Comparison of ENCODE assay signal across 8 cellular contexts in the genomic region with DNA sequence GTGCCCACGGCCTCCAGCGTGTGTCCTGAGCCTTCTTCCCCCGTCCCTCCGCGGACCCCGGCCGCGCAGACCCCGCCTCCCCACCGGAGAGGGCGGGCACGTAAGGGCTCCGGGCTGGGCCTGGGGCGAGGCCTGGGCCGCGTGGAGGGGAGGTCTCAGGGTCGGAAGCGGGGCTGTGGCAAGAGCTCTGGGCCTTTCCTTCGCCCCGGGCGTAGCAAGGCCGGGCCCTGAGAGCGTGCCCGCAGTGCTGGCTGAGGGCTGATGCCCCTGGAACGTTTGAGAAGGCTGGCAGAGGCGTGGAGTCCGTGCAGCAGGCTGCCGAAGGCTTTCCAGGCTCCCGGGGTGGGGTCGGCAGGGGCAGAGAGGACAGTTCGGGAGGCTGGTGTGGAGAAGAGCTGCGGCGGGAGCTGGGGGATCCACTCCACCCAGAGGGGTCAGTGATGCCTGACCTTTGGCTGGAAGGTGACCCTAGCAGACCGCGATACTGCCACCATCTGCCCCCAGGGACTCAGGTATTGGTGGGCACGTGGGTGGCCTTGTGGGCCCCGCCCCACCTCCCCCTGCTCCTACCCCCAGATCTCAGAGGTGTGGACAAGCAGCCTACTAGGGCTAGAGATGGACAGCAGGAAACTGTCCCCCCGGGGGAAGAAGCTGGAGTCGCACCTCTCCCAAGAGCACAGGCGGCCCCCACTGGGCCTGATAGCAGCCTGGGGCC.
DNase-seq lines count a peak whose midpoint lies in the region; ATAC-seq and TF ChIP-seq lines count a peak whose summit lies in the region.

No MANE protein-coding gene starts in this region.

- no peak for TF ChIP-seq CTCF in GM06990 (IDR thresholded peaks at IDR 0.05; ENCODE audit: insufficient read depth, low read length, poor library complexity, severe bottlenecking)
- no peak for TF ChIP-seq CTCF in neutrophil (IDR thresholded peaks at IDR 0.05)

- H3K9me3 ChIP-seq in neutrophil, result no peaks in the 10 kb centered on the region

- H3K4me3 ChIP-seq in GM06990 (replicated peaks; ENCODE audit: low read depth, low read length) (peak overlapping the region; percentile 75), neutrophil (ENCODE audit: low read depth in 1 of 2, low read length in 1 of 2) (peak overlapping the region; percentile 82 to 97)

- no peaks in the 10 kb centered on the region for H3K27me3 ChIP-seq in GM06990 (replicated peaks; ENCODE audit: control insufficient read depth, insufficient read depth, low read length)
- no peaks in the 10 kb centered on the region for H3K27me3 ChIP-seq in neutrophil

- no peak for TF ChIP-seq EP300 in Ishikawa (IDR thresholded peaks at IDR 0.05; ENCODE audit: borderline replicate concordance)

- no peak for TF ChIP-seq RAD21 in Ishikawa (IDR thresholded peaks at IDR 0.05; ENCODE audit: low read depth)

- H3K36me3 ChIP-seq in GM06990 (ENCODE audit: control insufficient read depth, insufficient read depth, low read length), result no peaks in the 10 kb centered on the region; the same call in none of the 2 replicates
- H3K36me3 ChIP-seq in neutrophil, result peaks cover 7% of the 10 kb centered on the region

- H3K27ac ChIP-seq in neutrophil, result peak overlapping the region; percentile 86

- DNase-seq in GM06990 (ENCODE audit: extremely low read depth, insufficient read length) (no peak), fibroblast of gingiva (ENCODE audit: low read depth) (peak; percentile 47), islet precursor cell (no peak), AG08396 (ENCODE audit: low spot score) (no peak)
- peak; percentile 56 for DNase-seq in activated CD4-positive, CD25-positive, alpha-beta regulatory T cell treated with anti-CD3 and anti-CD28 coated beads, Interleukin-2, amount 50 U/mL, for 72 hours

- H3K4me1 ChIP-seq in neutrophil (ENCODE audit: control insufficient read depth in 1 of 2, insufficient read depth in 1 of 2, low read depth in 1 of 2, low read length in 1 of 2), result peaks cover 20 to 27% of the 10 kb centered on the region in 2 experiments

- peak; percentile 31 for ATAC-seq in GM21515 (IDR thresholded peaks at IDR 0.05; ENCODE audit: unreplicated experiment)

TF ChIP-seq in Ishikawa, 13 proteins besides CTCF, POLR2A, EP300 and RAD21:
- TF ChIP-seq, protein P1, sequence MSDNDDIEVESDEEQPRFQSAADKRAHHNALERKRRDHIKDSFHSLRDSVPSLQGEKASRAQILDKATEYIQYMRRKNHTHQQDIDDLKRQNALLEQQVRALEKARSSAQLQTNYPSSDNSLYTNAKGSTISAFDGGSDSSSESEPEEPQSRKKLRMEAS (IDR thresholded peaks at IDR 0.05), result peak; percentile 57; the same call in 1 of the 2 replicates
- no peak for TF ChIP-seq NFIC (IDR thresholded peaks at IDR 0.05)
- peak; percentile 62; the same call in 1 of the 2 replicates for TF ChIP-seq ZBTB7A (IDR thresholded peaks at IDR 0.05; ENCODE audit: low read depth)

Comparison
In these comparisons a context has a peak if more than half of its experiments do, and no peak if none do; other contexts are left out.
1. DNase-seq: peak in activated CD4-positive, CD25-positive, alpha-beta regulatory T cell treated with anti-CD3 and anti-CD28 coated beads, Interleukin-2, amount 50 U/mL, for 72 hours (single experiment) and fibroblast of gingiva (single experiment); none in GM06990 (single experiment), islet precursor cell (single experiment) and AG08396 (single experiment).